17 cellular contexts compared by ENCODE assay signal in the genomic region with DNA sequence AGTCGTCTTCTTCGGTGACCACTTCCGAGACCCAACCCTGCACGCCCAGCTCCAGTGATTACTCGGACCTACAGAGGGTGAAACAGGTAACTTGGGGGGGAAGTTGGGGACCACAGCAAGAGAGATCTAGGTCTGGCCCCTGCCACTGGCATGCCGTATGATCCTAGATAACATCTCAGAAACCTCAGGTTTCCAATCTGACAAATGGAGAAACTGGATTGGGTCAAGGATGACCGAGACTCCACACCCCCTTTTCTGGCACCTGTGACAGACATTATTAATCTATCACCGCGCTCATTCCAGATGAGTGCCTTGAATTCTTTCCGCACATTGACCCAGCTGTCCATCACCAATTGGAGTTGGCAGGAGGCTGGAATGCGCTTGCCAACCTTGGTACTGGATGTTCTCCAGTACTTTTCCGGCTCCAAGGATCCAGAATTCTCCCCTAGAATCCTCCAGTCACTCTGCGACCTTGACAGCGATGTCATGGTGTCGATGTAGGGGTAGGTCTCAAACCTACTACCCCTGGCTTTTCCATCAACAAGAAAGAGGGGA. TPM values are rescaled to one million over a fixed set of nuclear protein-coding genes. Genes with fewer than 3 reads are reported as not detected.
DNase-seq lines count a peak whose midpoint lies in the region; ATAC-seq and TF ChIP-seq lines count a peak whose summit lies in the region.
"Had no signal": no experiment of that assay in that cellular context is flagged by ENCODE, and none has a peak within 500 bp of the region (broad histone marks: within the 10 kb centered on the region; RNA-seq: fewer than 3 reads in every experiment).

No MANE protein-coding gene starts in this region.

- CTCF ChIA-PET in RWPE1 (lab: Yijun Ruan, JAX) = interaction anchor here (0.6 to 1.1 kb wide), 6 partner anchors 34 to 625 kb away, joined by 3 to 4 read pairs (median 3); no protein-coding TSS in a partner anchor

- H3K36me3 ChIP-seq in body of pancreas (replicated peaks in 1 of 2; ENCODE audit: insufficient read depth in 1 of 2, low read depth in 2 of 2) = peaks cover 0 to 2% of the 10 kb centered on the region in 2 donors
- peaks cover 0 to 34% (median 20%) of the 10 kb centered on the region in 4 donors for H3K36me3 ChIP-seq in right lobe of liver
- peaks cover 2 to 87% (median 80%) of the 10 kb centered on the region in 6 donors for H3K36me3 ChIP-seq in spleen

- DNase-seq in RWPE1 (ENCODE audit: low spot score) = no peak
- peak; percentile 77 to 87 (median 86) for DNase-seq in body of pancreas
- peak in 2 of 3 donors; percentile 69 to 78 for DNase-seq in right lobe of liver
- DNase-seq in superior temporal gyrus (ENCODE audit: extremely low spot score) = peak; percentile 32
- DNase-seq in activated CD4-positive, CD25-positive, alpha-beta regulatory T cell treated with anti-CD3 and anti-CD28 coated beads, Interleukin-2, amount 50 U/mL, for 72 hours = no peak
- DNase-seq in spleen = no peak
- DNase-seq: activated CD4-positive, alpha-beta T cell treated with anti-CD3 and anti-CD28 coated beads for 48 hours; activated naive CD4-positive, alpha-beta T cell treated with Interleukin-2 at 50 U/mL for 16 hours; activated T-cell treated with anti-CD3 and anti-CD28 coated beads, Interleukin-2, amount 50 U/mL, for 72 hours; CD4-positive, alpha-beta T cell; mammary epithelial cell; NCI-H1436 treated with DMSO at 0.1 percent for 48 hours; stimulated activated CD4-positive, alpha-beta T cell treated with anti-CD3 and anti-CD28 coated beads, Interleukin-4, amount 100 ng/mL, for 24 hours; stimulated activated naive CD4-positive, alpha-beta T cell treated with Interleukin-2 at 50 U/mL for 16 hours had no signal

- TF ChIP-seq CTCF in RWPE1 (conservative IDR thresholded peaks at IDR 0.05; ENCODE audit: low read depth) = no peak
- TF ChIP-seq CTCF in body of pancreas (IDR thresholded peaks at IDR 0.05) = no peak
- no peak for TF ChIP-seq CTCF in right lobe of liver (IDR thresholded peaks at IDR 0.05)
- no peak for TF ChIP-seq CTCF in spleen (IDR thresholded peaks at IDR 0.05 in 8 of 11, conservative IDR thresholded peaks at IDR 0.05 in 3 of 11)

- intact Hi-C loops in body of pancreas (cut with DNase I) (loop anchor here (10.0 kb wide), 1 partner anchor 120 kb away; no protein-coding TSS in a partner anchor), right lobe of liver (cut with DNase I) (loop anchor here (5.0 to 10.0 kb wide), 4 partner anchors 43 to 120 kb away; partner anchors contain the start of gene EML2 (in 1 of the 2)), spleen (cut with DNase I; ENCODE audit: low total_unique reads) (loop anchor here (5.0 kb wide), 2 partner anchors 58 to 118 kb away; partner anchors contain the start of gene OPA3)

- POLR2A ChIA-PET in RWPE1 (lab: Yijun Ruan, JAX; ENCODE audit: low non-redundant PET) = no interaction called here

- H3K27me3 ChIP-seq in body of pancreas = no peaks in the 10 kb centered on the region
- H3K27me3 ChIP-seq in right lobe of liver = no peaks in the 10 kb centered on the region
- H3K27me3 ChIP-seq in spleen (replicated peaks in 1 of 7) = no peaks in the 10 kb centered on the region

- no peak overlapping the region for H3K4me3 ChIP-seq in body of pancreas
- H3K4me3 ChIP-seq in right lobe of liver = no peak overlapping the region
- H3K4me3 ChIP-seq in spleen = no peak overlapping the region
- H3K4me3 ChIP-seq: tibial nerve had no signal

- peak; percentile 69 for ATAC-seq in body of pancreas
- ATAC-seq in right lobe of liver = peak; percentile 21 to 65 (median 31)
- no peak for ATAC-seq in GM21360 (IDR thresholded peaks at IDR 0.05; ENCODE audit: unreplicated experiment)

- peaks cover 45% of the 10 kb centered on the region for H3K4me1 ChIP-seq in body of pancreas
- H3K4me1 ChIP-seq in right lobe of liver = peaks cover 0 to 34% (median 0%) of the 10 kb centered on the region in 4 donors
- peaks cover 8 to 98% (median 53%) of the 10 kb centered on the region in 6 donors for H3K4me1 ChIP-seq in spleen

- TF ChIP-seq POLR2A in body of pancreas (IDR thresholded peaks at IDR 0.05) (no peak), right lobe of liver (IDR thresholded peaks at IDR 0.05) (no peak), spleen (IDR thresholded peaks at IDR 0.05) (no peak)

- WGBS in body of pancreas, 2 donors = 41 to 46% methylated on average over 13 to 15 of the region's 15 CpGs
- WGBS in right lobe of liver (ENCODE audit: insufficient coverage, low coverage, low lambda C conversion rate, missing lambda C conversion rate) = 33% methylated on average over 8 of the region's 15 CpGs
- 91 to 97% (median 94%) methylated on average over 15 of the region's 15 CpGs for WGBS in spleen, 5 donors

- H3K9me3 ChIP-seq in body of pancreas (no peaks in the 10 kb centered on the region), right lobe of liver (no peaks in the 10 kb centered on the region), spleen (no peaks in the 10 kb centered on the region)
- H3K9me3 ChIP-seq: tibial nerve had no signal

- H3K27ac ChIP-seq in RWPE1 (peak overlapping the region; percentile 92), body of pancreas (peak overlapping the region; percentile 34 to 79 (median 52)), right lobe of liver (peak overlapping the region in 1 of 3 donors; percentile 46), spleen (peak overlapping the region in 2 of 8 donors; percentile 55 to 63)
- H3K27ac ChIP-seq: KMS-11 had no signal

RNA-seq across cellular contexts. Expression of gene VASP, which starts 17.4 kb away (rescaled TPM):
- 10 to 100 TPM; 27.0 to 29.7 TPM for total RNA-seq in body of pancreas
- 10 to 100 TPM; 19.4 to 64.1 (median 30.6) TPM for total RNA-seq in right lobe of liver
- 100 to 1,000 TPM; 146 to 386 (median 221) TPM for total RNA-seq in spleen
- 100 to 1,000 TPM; 154 to 210 (median 161) TPM for polyA plus RNA-seq in spleen

RNA-seq across cellular contexts. Expression of gene PPM1N, which starts 26.4 kb away (rescaled TPM):
- total RNA-seq in body of pancreas (not detected), right lobe of liver (1 to 10 TPM in 2 of 6 experiments, under 1 TPM in 3, not detected in 1; 0.32 to 2.0 (median 0.51) TPM), spleen (10 to 100 TPM in 2 of 7 donors, 1 to 10 TPM in 5; 6.3 to 21.4 (median 9.6) TPM)
- 10 to 100 TPM in 2 of 3 donors, 1 to 10 TPM in 1; 9.5 to 13.4 (median 10.7) TPM for polyA plus RNA-seq in spleen

RNA-seq across cellular contexts. Expression of gene RTN2, which starts 27.8 kb away (rescaled TPM):
- total RNA-seq in body of pancreas (1 to 10 TPM; 2.9 to 5.6 TPM), right lobe of liver (1 to 10 TPM; 1.5 to 7.2 (median 2.9) TPM), spleen (10 to 100 TPM in 6 of 7 donors, 1 to 10 TPM in 1; 9.2 to 22.6 (median 15.1) TPM)
- 1 to 10 TPM; 4.9 to 7.9 (median 7.6) TPM for polyA plus RNA-seq in spleen

RNA-seq across cellular contexts. Expression of gene FOSB, which starts 56.9 kb away (rescaled TPM):
- 10 to 100 TPM in 1 of 2 donors, 1 to 10 TPM in 1; 4.2 to 84.7 TPM for total RNA-seq in body of pancreas
- total RNA-seq in right lobe of liver = 1 to 10 TPM in 1 of 6 experiments, under 1 TPM in 5; 0.19 to 1.2 (median 0.44) TPM
- total RNA-seq in spleen = 10 to 100 TPM in 2 of 7 donors, 1 to 10 TPM in 4, under 1 TPM in 1; 0.92 to 41.7 (median 1.6) TPM
- polyA plus RNA-seq in spleen = 1 to 10 TPM in 2 of 3 donors, under 1 TPM in 1; 0.42 to 2.2 (median 1.3) TPM

RNA-seq across cellular contexts. Expression of gene OPA3, which starts 60.0 kb away (rescaled TPM):
- total RNA-seq in body of pancreas (10 to 100 TPM in 1 of 2 donors, 1 to 10 TPM in 1; 4.2 to 22.7 TPM), right lobe of liver (10 to 100 TPM in 2 of 6 experiments, 1 to 10 TPM in 4; 6.7 to 18.1 (median 8.1) TPM), spleen (10 to 100 TPM; 13.6 to 18.4 (median 16.7) TPM)
- polyA plus RNA-seq in spleen = 1 to 10 TPM; 2.8 to 7.7 (median 3.0) TPM

Comparison
In these comparisons a context has a peak if more than half of its experiments do, and no peak if none do; other contexts are left out.
1. DNase-seq: peak in body of pancreas (4 of 4), right lobe of liver (2 of 3) and superior temporal gyrus (single experiment); none in RWPE1 (single experiment), activated CD4-positive, CD25-positive, alpha-beta regulatory T cell treated with anti-CD3 and anti-CD28 coated beads, Interleukin-2, amount 50 U/mL, for 72 hours (single experiment) and spleen (single experiment).